8 cellular contexts compared by ENCODE assay signal in the genomic region with DNA sequence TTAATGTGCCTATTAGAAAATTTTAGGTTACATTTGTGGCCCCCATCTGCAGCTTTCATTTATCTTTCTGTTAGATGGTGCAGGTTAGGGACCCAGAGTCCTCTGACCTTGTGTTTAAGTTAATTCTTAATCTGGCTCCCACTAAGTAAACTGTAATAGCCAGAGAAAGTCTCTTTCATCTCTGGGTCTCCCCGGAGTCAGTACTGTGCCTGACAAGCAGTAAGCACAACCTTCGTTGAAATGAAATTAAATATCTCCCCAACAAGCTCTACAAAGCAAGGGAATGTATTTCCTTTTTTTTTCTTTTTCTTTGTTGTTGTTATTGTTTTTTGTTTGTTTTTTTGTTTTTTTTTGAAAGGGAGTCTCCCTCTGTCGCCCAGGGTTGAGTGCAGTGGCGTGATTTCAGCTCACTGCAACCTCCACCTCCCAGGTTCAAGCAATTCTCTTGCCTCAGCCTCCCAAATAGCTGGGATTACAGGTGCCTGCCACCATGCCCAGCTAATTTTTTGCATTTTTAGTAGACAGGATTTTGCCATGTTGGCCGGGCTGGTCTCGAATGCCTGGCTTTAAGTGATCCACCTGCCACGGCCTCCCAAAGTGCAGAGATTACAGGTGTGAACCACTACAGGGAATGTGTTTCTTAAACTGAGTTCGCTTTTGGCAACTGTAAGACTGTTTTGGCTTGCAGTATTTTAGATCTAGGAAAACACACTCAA.
A peak's percentile ranks its signal among the peaks of the same experiment; 100 is the strongest.
DNase-seq lines count a peak whose midpoint lies in the region; ATAC-seq and TF ChIP-seq lines count a peak whose summit lies in the region.

No MANE protein-coding gene starts in this region.

- no peaks in the 10 kb centered on the region for H3K27me3 ChIP-seq in left ventricle myocardium inferior (ENCODE audit: low read depth)
- H3K27me3 ChIP-seq in mammary epithelial cell (ENCODE audit: insufficient read depth, low read length): no peaks in the 10 kb centered on the region
- H3K27me3 ChIP-seq in naive thymus-derived CD4-positive, alpha-beta T cell (ENCODE audit: control insufficient read depth in 2 of 2, insufficient read depth in 2 of 2, low read length in 2 of 2): no peaks in the 10 kb centered on the region

- peak overlapping the region; percentile 13 for H2AFZ ChIP-seq in mammary epithelial cell (ENCODE audit: low read depth, low read length)

- peaks cover 0 to 18% (median 0%) of the 10 kb centered on the region in 5 donors for H3K27me3 Mint-ChIP-seq in naive thymus-derived CD4-positive, alpha-beta T cell
- peaks cover 13% of the 10 kb centered on the region for H3K27me3 Mint-ChIP-seq in activated CD4-positive, alpha-beta memory T cell treated with anti-CD3 and anti-CD28 coated beads, Interleukin-2, amount 10 ng/mL, durations not matched to agents 7 days and 5 days

- H3K9ac ChIP-seq in mammary epithelial cell (ENCODE audit: insufficient read depth, low read length): no peak overlapping the region

- peak overlapping the region; percentile 23 for H3K4me2 ChIP-seq in mammary epithelial cell (ENCODE audit: insufficient read depth, low read depth, low read length)

- in situ Hi-C loops in mammary epithelial cell (cut with MboI; ENCODE audit: low sequenced_read_pairs in 2 of 2): loop anchor here in 1 of 2 donors (5.0 kb wide), 1 partner anchor 166 kb away; no protein-coding TSS in a partner anchor

- intact Hi-C loops in left ventricle myocardium inferior (cut with micrococcal nuclease) (no loop called here), left cardiac atrium (cut with DNase I) (loop anchor here (5.0 to 10.0 kb wide), 2 partner anchors 166 to 248 kb away; a partner anchor contains a TSS), mammary epithelial cell (cut with micrococcal nuclease) (loop anchor here (5.0 kb wide), 1 partner anchor 81 kb away; a partner anchor contains a TSS)
- intact Hi-C loops in naive thymus-derived CD4-positive, alpha-beta T cell (cut with micrococcal nuclease): loop anchor here (5.0 to 10.0 kb wide), 2 partner anchors 271 to 348 kb away; a partner anchor contains a TSS

- peak overlapping the region in 7 of 10 donors; percentile 10 to 86 (median 47) for H3K4me3 Mint-ChIP-seq in naive thymus-derived CD4-positive, alpha-beta T cell
- H3K4me3 Mint-ChIP-seq in activated CD4-positive, alpha-beta memory T cell treated with anti-CD3 and anti-CD28 coated beads, Interleukin-2, amount 10 ng/mL, durations not matched to agents 7 days and 5 days: no peak overlapping the region

- H3K9me3 ChIP-seq in left ventricle myocardium inferior (replicated peaks): no peaks in the 10 kb centered on the region
- no peaks in the 10 kb centered on the region for H3K9me3 ChIP-seq in mammary epithelial cell (replicated peaks; ENCODE audit: insufficient read depth, low read length)
- no peaks in the 10 kb centered on the region for H3K9me3 ChIP-seq in naive thymus-derived CD4-positive, alpha-beta T cell (ENCODE audit: control insufficient read depth in 2 of 3, low read length in 3 of 3)

- peaks cover 0 to 5% (median 0%) of the 10 kb centered on the region in 11 donors for H3K9me3 Mint-ChIP-seq in naive thymus-derived CD4-positive, alpha-beta T cell
- H3K9me3 Mint-ChIP-seq in activated CD4-positive, alpha-beta memory T cell treated with anti-CD3 and anti-CD28 coated beads, Interleukin-2, amount 10 ng/mL, durations not matched to agents 7 days and 5 days: no peaks in the 10 kb centered on the region

- dilution Hi-C loops in mammary epithelial cell (cut with HindIII; ENCODE audit: low sequenced_read_pairs): no loop called here

- H3K4me3 ChIP-seq in left ventricle myocardium inferior: peak overlapping the region; percentile 60
- no peak overlapping the region for H3K4me3 ChIP-seq in mammary epithelial cell (replicated peaks in 1 of 3; ENCODE audit: insufficient read depth in 1 of 3, low read depth in 2 of 3, low read length in 3 of 3)
- H3K4me3 ChIP-seq in naive thymus-derived CD4-positive, alpha-beta T cell (ENCODE audit: low read length): no peak overlapping the region

- peak overlapping the region in 7 of 9 donors; percentile 9 to 88 (median 65) for H3K27ac Mint-ChIP-seq in naive thymus-derived CD4-positive, alpha-beta T cell
- H3K27ac Mint-ChIP-seq in activated CD4-positive, alpha-beta memory T cell treated with anti-CD3 and anti-CD28 coated beads, Interleukin-2, amount 10 ng/mL, durations not matched to agents 7 days and 5 days: no peak overlapping the region

- peaks cover 12% of the 10 kb centered on the region for H3K4me1 ChIP-seq in left ventricle myocardium inferior
- peaks cover 10% of the 10 kb centered on the region for H3K4me1 ChIP-seq in mammary epithelial cell (ENCODE audit: insufficient read depth, low read length)
- H3K4me1 ChIP-seq in naive thymus-derived CD4-positive, alpha-beta T cell (ENCODE audit: control insufficient read depth in 2 of 2, insufficient read depth in 2 of 2, low read length in 2 of 2): peaks cover 5 to 6% of the 10 kb centered on the region in 2 donors

- BruUV-seq in mammary epithelial cell (replicated peaks; lab: Mats Ljungman, UMichigan): no TSS peak

- H3K36me3 Mint-ChIP-seq in naive thymus-derived CD4-positive, alpha-beta T cell: no peaks in the 10 kb centered on the region
- no peaks in the 10 kb centered on the region for H3K36me3 Mint-ChIP-seq in activated CD4-positive, alpha-beta memory T cell treated with anti-CD3 and anti-CD28 coated beads, Interleukin-2, amount 10 ng/mL, durations not matched to agents 7 days and 5 days (ENCODE audit: low read depth)

- no peaks in the 10 kb centered on the region for H3K36me3 ChIP-seq in left ventricle myocardium inferior
- H3K36me3 ChIP-seq in mammary epithelial cell (ENCODE audit: insufficient read depth, low read length): no peaks in the 10 kb centered on the region
- no peaks in the 10 kb centered on the region for H3K36me3 ChIP-seq in naive thymus-derived CD4-positive, alpha-beta T cell (ENCODE audit: control insufficient read depth in 2 of 3, insufficient read depth in 3 of 3, low read length in 3 of 3)

- DNase-seq in left ventricle myocardium inferior: no peak
- no peak for DNase-seq in left cardiac atrium
- no peak for DNase-seq in mammary epithelial cell
- DNase-seq in naive thymus-derived CD4-positive, alpha-beta T cell: no peak
- no peak for DNase-seq in activated CD4-positive, alpha-beta memory T cell treated with anti-CD3 and anti-CD28 coated beads, Interleukin-2, amount 10 ng/mL, durations not matched to agents 7 days and 5 days
- DNase-seq in NCI-H524 (lab: John Stamatoyannopoulos, UW): no peak
- DNase-seq in HEK293T (ENCODE audit: extremely low spot score): no peak

- TF ChIP-seq CTCF in left ventricle myocardium inferior (IDR thresholded peaks at IDR 0.05; ENCODE audit: borderline replicate concordance) (no peak), mammary epithelial cell (conservative IDR thresholded peaks at IDR 0.05 in 1 of 2, IDR thresholded peaks at IDR 0.05 in 1 of 2; ENCODE audit: extremely low read depth in 1 of 2, insufficient read depth in 1 of 2, low read depth in 1 of 2, low read length in 2 of 2) (no peak)

- no peaks in the 10 kb centered on the region for H4K20me1 ChIP-seq in mammary epithelial cell (ENCODE audit: insufficient read depth, low read length)

- H3K27ac ChIP-seq in left ventricle myocardium inferior (replicated peaks): peak overlapping the region; percentile 85
- peak overlapping the region; percentile 75 for H3K27ac ChIP-seq in mammary epithelial cell (ENCODE audit: insufficient read depth, low read depth, low read length)
- H3K27ac ChIP-seq in naive thymus-derived CD4-positive, alpha-beta T cell (ENCODE audit: low read depth, low read length): no peak overlapping the region

- CTCF ChIA-PET in mammary epithelial cell (lab: Charles Lee; ENCODE audit: low non-redundant PET) (interaction anchor here (0.8 to 1.9 kb wide), 2 partner anchors 168 to 767 kb away, joined by 7 to 18 read pairs; no protein-coding TSS in a partner anchor), HEK293T (lab: Yijun Ruan, JAX) (interaction anchor here (0.7 to 2.4 kb wide), 3 partner anchors 11 to 623 kb away, joined by 3 to 20 read pairs (median 6); no protein-coding TSS in a partner anchor)
- CTCF ChIA-PET in naive thymus-derived CD4-positive, alpha-beta T cell (lab: Charles Lee): interaction anchor here (0.6 to 2.8 kb wide), 9 partner anchors 11 to 899 kb away, joined by 3 to 28 read pairs (median 3); a partner anchor contains a TSS
- CTCF ChIA-PET in activated CD4-positive, alpha-beta memory T cell treated with anti-CD3 and anti-CD28 coated beads, Interleukin-2, amount 10 ng/mL, durations not matched to agents 7 days and 5 days (lab: Charles Lee): interaction anchor here (0.7 to 5.6 kb wide), 7 partner anchors 11 to 664 kb away, joined by 4 to 58 read pairs (median 9); a partner anchor contains a TSS

- H3K4me1 Mint-ChIP-seq in naive thymus-derived CD4-positive, alpha-beta T cell: peaks cover 11 to 25% (median 13%) of the 10 kb centered on the region in 7 donors
- H3K4me1 Mint-ChIP-seq in activated CD4-positive, alpha-beta memory T cell treated with anti-CD3 and anti-CD28 coated beads, Interleukin-2, amount 10 ng/mL, durations not matched to agents 7 days and 5 days: peaks cover 10% of the 10 kb centered on the region

- no peak for ATAC-seq in left cardiac atrium
- ATAC-seq in naive thymus-derived CD4-positive, alpha-beta T cell: no peak
- no peak for ATAC-seq in GM19328 (IDR thresholded peaks at IDR 0.05; ENCODE audit: unreplicated experiment)

- no peaks in the 10 kb centered on the region for H3K79me2 ChIP-seq in mammary epithelial cell (ENCODE audit: insufficient read depth, low read length)

- WGBS in mammary epithelial cell (ENCODE audit: low coverage, missing lambda C conversion rate): 96% methylated on average over 8 of the region's 8 CpGs

- POLR2A ChIA-PET in naive thymus-derived CD4-positive, alpha-beta T cell (lab: Charles Lee): interaction anchor here (0.9 to 2.5 kb wide), 8 partner anchors 44 to 247 kb away, joined by 3 to 11 read pairs (median 4); a partner anchor contains a TSS
- POLR2A ChIA-PET in activated CD4-positive, alpha-beta memory T cell treated with anti-CD3 and anti-CD28 coated beads, Interleukin-2, amount 10 ng/mL, durations not matched to agents 7 days and 5 days (lab: Charles Lee): interaction anchor here (1.2 to 2.1 kb wide), 3 partner anchors 168 to 247 kb away, joined by 4 to 6 read pairs (median 5); a partner anchor contains a TSS
- POLR2A ChIA-PET in HEK293T (lab: Yijun Ruan, JAX): interaction anchor here (1.5 to 2.0 kb wide), 4 partner anchors 124 to 178 kb away, joined by 5 to 8 read pairs (median 6); a partner anchor contains a TSS

TF ChIP-seq in HEK293T, 16 proteins besides CTCF, POLR2A, EP300 and RAD21 (continues in another document):
- TF ChIP-seq SP1 (IDR thresholded peaks at IDR 0.05) (no peak), SUZ12 (IDR thresholded peaks at IDR 0.05) (no peak), BHLHE40 (IDR thresholded peaks at IDR 0.05; ENCODE audit: borderline replicate concordance) (no peak), ELF4 (IDR thresholded peaks at IDR 0.05) (no peak), LEF1 (IDR thresholded peaks at IDR 0.05; ENCODE audit: borderline replicate concordance) (no peak), FOXK2 (IDR thresholded peaks at IDR 0.05) (no peak), TARDBP (IDR thresholded peaks at IDR 0.05) (no peak), FOXM1 (IDR thresholded peaks at IDR 0.05; ENCODE audit: borderline replicate concordance) (no peak), NFRKB (IDR thresholded peaks at IDR 0.05) (no peak), L3MBTL2 (conservative IDR thresholded peaks at IDR 0.05) (no peak)
